Comparison of ENCODE assay signal across 10 cellular contexts in the genomic region with DNA sequence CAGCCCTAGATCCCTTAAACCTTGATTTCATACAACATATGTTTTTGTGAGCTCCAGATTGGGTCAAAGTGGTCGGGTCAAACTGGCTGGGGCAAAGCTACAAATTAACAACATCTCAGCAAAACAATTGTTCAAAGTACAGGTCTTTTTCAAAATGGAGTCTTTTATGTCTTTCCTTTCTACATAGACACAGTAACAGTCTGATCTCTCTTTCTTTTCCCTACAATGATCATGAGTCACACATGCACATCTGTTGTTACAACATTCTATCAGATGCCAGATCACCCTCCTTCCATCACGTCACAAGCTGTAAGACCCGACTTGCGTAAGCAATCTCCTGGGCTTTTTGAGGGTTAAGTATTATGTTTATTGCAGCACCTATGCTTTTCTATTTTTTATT. TPM values are rescaled to one million over a fixed set of nuclear protein-coding genes. Genes with fewer than 3 reads are reported as not detected.
DNase-seq lines count a peak whose midpoint lies in the region; ATAC-seq and TF ChIP-seq lines count a peak whose summit lies in the region.
"Had no signal": no experiment of that assay in that cellular context is flagged by ENCODE, and none has a peak within 500 bp of the region (broad histone marks: within the 10 kb centered on the region; RNA-seq: fewer than 3 reads in every experiment).

No MANE protein-coding gene starts in this region.

- H3F3A ChIP-seq in smooth muscle cell (ENCODE audit: low read depth) = peaks cover 11% of the 10 kb centered on the region

- no peak for TF ChIP-seq CTCF in HFFc6 (IDR thresholded peaks at IDR 0.05)
- no peak for TF ChIP-seq CTCF in RWPE2 (IDR thresholded peaks at IDR 0.05; ENCODE audit: poor library complexity, severe bottlenecking)
- no peak for TF ChIP-seq CTCF in fibroblast of mammary gland (conservative IDR thresholded peaks at IDR 0.05; ENCODE audit: control insufficient read depth, insufficient read depth, low read depth, low read length)
- TF ChIP-seq CTCF in smooth muscle cell (IDR thresholded peaks at IDR 0.05; ENCODE audit: borderline replicate concordance, insufficient read depth, poor library complexity, severe bottlenecking) = no peak

- peaks cover 4% of the 10 kb centered on the region for H3K4me1 ChIP-seq in RWPE2 (ENCODE audit: insufficient read depth, poor library complexity, severe bottlenecking)
- H3K4me1 ChIP-seq in smooth muscle cell (ENCODE audit: low read depth) = peaks cover 3% of the 10 kb centered on the region

- no peaks in the 10 kb centered on the region for H3K36me3 ChIP-seq in RWPE2 (ENCODE audit: low read depth)
- H3K36me3 ChIP-seq in smooth muscle cell (ENCODE audit: low read depth) = no peaks in the 10 kb centered on the region
- H3K36me3 ChIP-seq: thoracic aorta had no signal

- H3K36me3 Mint-ChIP-seq in HFFc6 (ENCODE audit: low read depth) = no peaks in the 10 kb centered on the region

- H3K4me3 Mint-ChIP-seq in HFFc6 = peak overlapping the region; percentile 44; the same call in 1 of the 2 replicates
- H3K4me3 Mint-ChIP-seq: nephron progenitor cell had no signal

- H3K79me2 ChIP-seq in smooth muscle cell (ENCODE audit: low read depth) = no peaks in the 10 kb centered on the region

- WGBS in smooth muscle cell (ENCODE audit: low lambda C conversion rate) = 40% methylated on average over 4 of the region's 4 CpGs

- ATAC-seq in RWPE2 (ENCODE audit: low read depth) (peak; percentile 87), HG03039 (IDR thresholded peaks at IDR 0.05; ENCODE audit: unreplicated experiment) (no peak), GM21526 (IDR thresholded peaks at IDR 0.05; ENCODE audit: low FRiP score, unreplicated experiment) (no peak)

- no peaks in the 10 kb centered on the region for H3K9me3 ChIP-seq in RWPE2 (ENCODE audit: severe bottlenecking)
- H3K9me3 ChIP-seq in smooth muscle cell (replicated peaks; ENCODE audit: low read depth) = no peaks in the 10 kb centered on the region
- H3K9me3 ChIP-seq: thoracic aorta had no signal

- DNase-seq in HFFc6 = peak; percentile 94
- DNase-seq in RWPE2 (ENCODE audit: low spot score) = no peak
- DNase-seq in fibroblast of mammary gland (ENCODE audit: low read depth) = peak; percentile 100
- DNase-seq in smooth muscle cell (lab: John Stamatoyannopoulos, UW; ENCODE audit: unreplicated experiment) = no peak
- DNase-seq in effector CD8-positive, alpha-beta T cell (lab: John Stamatoyannopoulos, UW) = no peak
- DNase-seq: nephron progenitor cell; stimulated activated CD4-positive, alpha-beta T cell treated with anti-CD3 and anti-CD28 coated beads, Interleukin-2, amount 100 ng/mL, for 48 hours had no signal

- peaks cover 49% of the 10 kb centered on the region for H3K4me1 Mint-ChIP-seq in HFFc6 (ENCODE audit: low read depth)

- H2AFZ ChIP-seq in smooth muscle cell (ENCODE audit: low read depth) = no peak overlapping the region

- H3K27ac ChIP-seq in RWPE2 (ENCODE audit: poor library complexity, severe bottlenecking) = peak overlapping the region; percentile 43
- peak overlapping the region; percentile 48 for H3K27ac ChIP-seq in smooth muscle cell (ENCODE audit: low read depth)
- H3K27ac ChIP-seq: thoracic aorta had no signal

- H3K9ac ChIP-seq in smooth muscle cell (ENCODE audit: low read depth) = peak overlapping the region; percentile 55

- no peaks in the 10 kb centered on the region for H4K20me1 ChIP-seq in smooth muscle cell (ENCODE audit: low read depth)

- H3K4me3 ChIP-seq in RWPE2 (ENCODE audit: severe bottlenecking) = no peak overlapping the region
- H3K4me3 ChIP-seq in fibroblast of mammary gland (ENCODE audit: control insufficient read depth, low read depth, low read length) = no peak overlapping the region
- H3K4me3 ChIP-seq in smooth muscle cell = no peak overlapping the region
- H3K4me3 ChIP-seq: thoracic aorta had no signal

- no peaks in the 10 kb centered on the region for H3K9me3 Mint-ChIP-seq in HFFc6
- H3K9me3 Mint-ChIP-seq: nephron progenitor cell had no signal

- H3K27me3 ChIP-seq in RWPE2 (ENCODE audit: insufficient read depth, poor library complexity, severe bottlenecking) (no peaks in the 10 kb centered on the region), smooth muscle cell (ENCODE audit: low read depth) (no peaks in the 10 kb centered on the region)

- peaks cover 7% of the 10 kb centered on the region for H3K27me3 Mint-ChIP-seq in HFFc6 (ENCODE audit: insufficient read depth)

- peak overlapping the region; percentile 92 for H3K27ac Mint-ChIP-seq in HFFc6
- H3K27ac Mint-ChIP-seq: nephron progenitor cell had no signal

- H3K4me2 ChIP-seq in smooth muscle cell = no peak overlapping the region

RNA-seq across cellular contexts. Expression of a gene that starts 55.1 kb away (rescaled TPM):
- total RNA-seq in HFFc6 (2021; fragmentation: NEBNext Ultra II Directional; extraction: Animal tissue kit (Norgen Biotek cat#: 25700)) = 100 to 1,000 TPM; 128 to 146 (median 133) TPM
- 218 and 231 TPM in 2 replicates for total RNA-seq in smooth muscle cell
- polyA plus RNA-seq in smooth muscle cell = 75.9 and 78.1 TPM in 2 replicates

Comparison
In these comparisons a context has a peak if more than half of its experiments do, and no peak if none do; other contexts are left out.
1. DNase-seq: peak in HFFc6 (single experiment) and fibroblast of mammary gland (single experiment); none in RWPE2 (single experiment), smooth muscle cell (single experiment) and effector CD8-positive, alpha-beta T cell (single experiment).